Comparison of ENCODE assay signal across 9 cellular contexts in the genomic region with DNA sequence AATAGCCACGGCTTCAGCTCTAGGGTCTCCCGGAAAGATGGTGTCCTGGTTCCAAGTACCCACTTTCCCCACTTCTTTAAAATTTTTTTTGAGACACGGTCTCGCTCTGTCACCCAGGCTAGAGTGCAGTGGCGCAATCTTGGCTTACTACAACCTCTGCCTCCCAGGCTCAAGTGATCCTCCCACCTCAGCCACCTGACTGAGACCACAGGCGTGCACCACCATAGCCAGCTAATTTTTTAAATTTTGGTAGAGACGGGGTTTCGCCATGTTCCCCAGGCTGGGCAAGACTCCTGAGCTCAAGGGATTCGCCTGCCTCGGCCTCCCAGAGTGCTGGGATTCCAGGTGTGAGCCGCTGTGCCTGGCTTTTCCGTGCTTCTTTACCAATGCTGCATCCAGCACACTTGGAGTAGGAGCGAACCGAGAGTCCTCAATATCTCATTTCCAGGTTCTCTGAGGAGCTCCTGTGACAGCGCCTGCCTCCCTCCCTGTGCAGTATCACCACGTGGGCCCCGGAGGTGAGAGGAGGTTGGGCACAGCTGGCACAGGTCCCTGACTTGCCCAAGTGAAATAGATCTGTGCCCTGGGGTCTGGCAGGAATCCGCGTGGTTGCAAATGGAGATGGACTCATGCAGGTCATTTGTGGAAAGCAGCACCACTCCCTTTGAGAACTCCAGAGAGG. TPM values are rescaled to one million over a fixed set of nuclear protein-coding genes. Genes with fewer than 3 reads are reported as not detected.
DNase-seq lines count a peak whose midpoint lies in the region; ATAC-seq and TF ChIP-seq lines count a peak whose summit lies in the region.
"Had no signal": no experiment of that assay in that cellular context is flagged by ENCODE, and none has a peak within 500 bp of the region (broad histone marks: within the 10 kb centered on the region; RNA-seq: fewer than 3 reads in every experiment).

No MANE protein-coding gene starts in this region.

- H3K9me3 Mint-ChIP-seq in effector memory CD8-positive, alpha-beta T cell: no peaks in the 10 kb centered on the region
- H3K9me3 Mint-ChIP-seq in nephron progenitor cell: no peaks in the 10 kb centered on the region
- H3K9me3 Mint-ChIP-seq: stimulated activated naive CD8-positive, alpha-beta T cell treated with anti-CD3 and anti-CD28 coated beads, Interleukin-15, amount 100 ng/mL, for 72 hours had no signal

- TF ChIP-seq CTCF in C4-2B (conservative IDR thresholded peaks at IDR 0.05): no peak
- no peak for TF ChIP-seq CTCF in nephron progenitor cell (IDR thresholded peaks at IDR 0.05)
- TF ChIP-seq CTCF in gastroesophageal sphincter (IDR thresholded peaks at IDR 0.05): no peak

- TF ChIP-seq EP300 in gastroesophageal sphincter (IDR thresholded peaks at IDR 0.05): no peak

- no peaks in the 10 kb centered on the region for H3K9me3 ChIP-seq in gastroesophageal sphincter

- DNase-seq in effector memory CD8-positive, alpha-beta T cell: no peak
- DNase-seq in nephron progenitor cell: no peak
- DNase-seq in NCI-H1092 (lab: John Stamatoyannopoulos, UW): no peak
- DNase-seq: retina; stimulated activated naive CD8-positive, alpha-beta T cell treated with anti-CD3 and anti-CD28 coated beads, Interleukin-15, amount 100 ng/mL, for 72 hours had no signal

- no peak for ATAC-seq in effector memory CD8-positive, alpha-beta T cell (replicated peaks)
- no peak for ATAC-seq in gastroesophageal sphincter
- ATAC-seq in GM18861 (IDR thresholded peaks at IDR 0.05; ENCODE audit: unreplicated experiment): no peak
- ATAC-seq: stimulated activated naive CD8-positive, alpha-beta T cell treated with anti-CD3 and anti-CD28 coated beads, Interleukin-15, amount 100 ng/mL, for 72 hours had no signal

- no peaks in the 10 kb centered on the region for H3K27me3 ChIP-seq in gastroesophageal sphincter

- H3K27ac Mint-ChIP-seq in effector memory CD8-positive, alpha-beta T cell: peak overlapping the region; percentile 45 to 91
- H3K27ac Mint-ChIP-seq in nephron progenitor cell: peak overlapping the region; percentile 82

- H3K4me1 ChIP-seq in gastroesophageal sphincter: no peaks in the 10 kb centered on the region

- peaks cover 8 to 100% of the 10 kb centered on the region in 2 donors for H3K36me3 ChIP-seq in gastroesophageal sphincter

- no peaks in the 10 kb centered on the region for H3K27me3 Mint-ChIP-seq in effector memory CD8-positive, alpha-beta T cell
- no peaks in the 10 kb centered on the region for H3K27me3 Mint-ChIP-seq in nephron progenitor cell (ENCODE audit: low read depth, poor library complexity)
- H3K27me3 Mint-ChIP-seq: stimulated activated naive CD8-positive, alpha-beta T cell treated with anti-CD3 and anti-CD28 coated beads, Interleukin-15, amount 100 ng/mL, for 72 hours had no signal

- TF ChIP-seq POLR2A in GM19193 (IDR thresholded peaks at IDR 0.05; ENCODE audit: extremely low read depth, insufficient read depth, insufficient read length) (peak; percentile 19), gastroesophageal sphincter (IDR thresholded peaks at IDR 0.05) (no peak)

- H3K36me3 Mint-ChIP-seq in effector memory CD8-positive, alpha-beta T cell (ENCODE audit: insufficient read depth): peaks cover 99% of the 10 kb centered on the region
- peaks cover 78% of the 10 kb centered on the region for H3K36me3 Mint-ChIP-seq in nephron progenitor cell (ENCODE audit: low read depth)

- 80 to 91% methylated on average over 2 to 10 of the region's 19 CpGs for WGBS in gastroesophageal sphincter (ENCODE audit: low coverage in 1 of 2), 2 donors

- H3K27ac ChIP-seq in C4-2B: peak overlapping the region; percentile 86
- no peak overlapping the region for H3K27ac ChIP-seq in gastroesophageal sphincter

- peaks cover 21 to 32% of the 10 kb centered on the region in 2 donors for H3K4me1 Mint-ChIP-seq in effector memory CD8-positive, alpha-beta T cell (ENCODE audit: low read depth in 2 of 2)
- H3K4me1 Mint-ChIP-seq in nephron progenitor cell: peaks cover 34% of the 10 kb centered on the region

- H3K4me3 Mint-ChIP-seq in effector memory CD8-positive, alpha-beta T cell: no peak overlapping the region
- H3K4me3 Mint-ChIP-seq in nephron progenitor cell: no peak overlapping the region
- H3K4me3 Mint-ChIP-seq: stimulated activated naive CD8-positive, alpha-beta T cell treated with anti-CD3 and anti-CD28 coated beads, Interleukin-15, amount 100 ng/mL, for 72 hours had no signal

- no peak overlapping the region for H3K4me3 ChIP-seq in gastroesophageal sphincter

RNA-seq across cellular contexts. Expression of a gene that starts 37.3 kb away (rescaled TPM):
- total RNA-seq in gastroesophageal sphincter: 100 to 1,000 TPM in 3 of 4 donors, 10 to 100 TPM in 1; 88.0 to 190 (median 177) TPM
